ENCODE assay signal across 28 cellular contexts in genomic region chrX:148311544-148311943, GRCh38.
DNase-seq lines count a peak whose midpoint lies in the region; ATAC-seq and TF ChIP-seq lines count a peak whose summit lies in the region.
"Had no signal": no experiment of that assay in that cellular context is flagged by ENCODE, and none has a peak within 500 bp of the region (broad histone marks: within the 10 kb centered on the region; RNA-seq: fewer than 3 reads in every experiment).

No MANE protein-coding gene starts in this region.

- H3K4me2 ChIP-seq in DOHH2 (ENCODE audit: low read length) = peak overlapping the region; percentile 64

- no peaks in the 10 kb centered on the region for H3K79me2 ChIP-seq in DOHH2 (ENCODE audit: control insufficient read depth, low read length)

- H3K9me3 Mint-ChIP-seq in activated naive CD8-positive, alpha-beta T cell (ENCODE audit: low read depth) = no peaks in the 10 kb centered on the region
- H3K9me3 Mint-ChIP-seq in activated naive CD8-positive, alpha-beta T cell treated with anti-CD3 and anti-CD28 coated beads for 36 hours = no peaks in the 10 kb centered on the region
- H3K9me3 Mint-ChIP-seq: activated T-cell treated with anti-CD3 and anti-CD28 coated beads, Interleukin-2, amount 50 U/mL, for 24 hours; naive B cell; WTC11 had no signal

- H3F3A ChIP-seq in DOHH2 (ENCODE audit: control insufficient read depth, insufficient read depth) = no peaks in the 10 kb centered on the region

- DNase-seq in activated naive CD8-positive, alpha-beta T cell treated with anti-CD3 and anti-CD28 coated beads for 36 hours = no peak
- DNase-seq in T-helper 17 cell (no peak), MV-4-11 (lab: John Stamatoyannopoulos, UW) (no peak), cerebellar nuclear complex (lab: John Stamatoyannopoulos, UW) (no peak)
- DNase-seq: activated CD8-positive, alpha-beta memory T cell treated with anti-CD3 and anti-CD28 coated beads for 24 hours; activated T-cell treated with anti-CD3 and anti-CD28 coated beads, Interleukin-2, amount 50 U/mL, for 24 hours; anterior cingulate cortex; Calu3; DMS79; H9; heart right ventricle; KG1; midbrain; naive B cell; NCI-H1436 treated with DMSO at 0.1 percent for 48 hours; NCI-H774; occipital lobe; psoas muscle; SIG-M5; stimulated activated CD8-positive, alpha-beta memory T cell treated with anti-CD3 and anti-CD28 coated beads, Interleukin-4, amount 100 ng/mL, for 48 hours; stomach; thyroid gland had no signal

- H3K27me3 ChIP-seq in DOHH2 (ENCODE audit: control insufficient read depth, low read length) (no peaks in the 10 kb centered on the region), thymus (ENCODE audit: control insufficient read depth, insufficient read depth) (no peaks in the 10 kb centered on the region)
- H3K27me3 ChIP-seq: heart right ventricle, stomach, thyroid gland had no signal

- peak overlapping the region; percentile 49 for H3K4me3 ChIP-seq in DOHH2 (ENCODE audit: low read length)
- H3K4me3 ChIP-seq in thymus (ENCODE audit: low read length) = no peak overlapping the region
- H3K4me3 ChIP-seq: breast epithelium, heart right ventricle, psoas muscle, stomach, thyroid gland had no signal

- H3K9me2 ChIP-seq in DOHH2 (replicated peaks; ENCODE audit: control insufficient read depth, low read length) = no peaks in the 10 kb centered on the region

- no peaks in the 10 kb centered on the region for H3K36me3 Mint-ChIP-seq in activated naive CD8-positive, alpha-beta T cell
- H3K36me3 Mint-ChIP-seq in activated naive CD8-positive, alpha-beta T cell treated with anti-CD3 and anti-CD28 coated beads for 36 hours = peaks cover 5% of the 10 kb centered on the region
- no peaks in the 10 kb centered on the region for H3K36me3 Mint-ChIP-seq in T-helper 17 cell (ENCODE audit: low read depth)
- H3K36me3 Mint-ChIP-seq: naive B cell, WTC11 had no signal

- TF ChIP-seq CTCF in DOHH2 (IDR thresholded peaks at IDR 0.05; ENCODE audit: low read depth, low read length, poor library complexity, severe bottlenecking) = no peak

- no peaks in the 10 kb centered on the region for H3K27me3 Mint-ChIP-seq in activated naive CD8-positive, alpha-beta T cell
- H3K27me3 Mint-ChIP-seq in activated naive CD8-positive, alpha-beta T cell treated with anti-CD3 and anti-CD28 coated beads for 36 hours = no peaks in the 10 kb centered on the region
- H3K27me3 Mint-ChIP-seq in T-helper 17 cell = no peaks in the 10 kb centered on the region

- no peak for ATAC-seq in T-helper 17 cell
- ATAC-seq: heart right ventricle, psoas muscle, sciatic nerve, WTC11 had no signal

- peaks cover 57% of the 10 kb centered on the region for H3K4me1 ChIP-seq in DOHH2 (ENCODE audit: control insufficient read depth, low read length)
- peaks cover 20% of the 10 kb centered on the region for H3K4me1 ChIP-seq in thymus (ENCODE audit: control insufficient read depth, insufficient read depth, low read length)
- H3K4me1 ChIP-seq: breast epithelium, psoas muscle, stomach, thyroid gland had no signal

- H3K4me3 Mint-ChIP-seq in activated naive CD8-positive, alpha-beta T cell = peak overlapping the region; percentile 39
- no peak overlapping the region for H3K4me3 Mint-ChIP-seq in activated naive CD8-positive, alpha-beta T cell treated with anti-CD3 and anti-CD28 coated beads for 36 hours
- H3K4me3 Mint-ChIP-seq in T-helper 17 cell = peak overlapping the region; percentile 49
- H3K4me3 Mint-ChIP-seq: activated T-cell treated with anti-CD3 and anti-CD28 coated beads, Interleukin-2, amount 50 U/mL, for 24 hours; H9; naive B cell; WTC11 had no signal

- H3K27ac ChIP-seq in DOHH2 (ENCODE audit: low read depth, low read length) = peak overlapping the region; percentile 79
- H3K27ac ChIP-seq in thymus (ENCODE audit: low read depth) = peak overlapping the region; percentile 59
- H3K27ac ChIP-seq: breast epithelium, heart right ventricle, psoas muscle, stomach, thyroid gland had no signal

- H4K20me1 ChIP-seq in DOHH2 (ENCODE audit: control insufficient read depth, insufficient read depth, low read depth, low read length) = no peaks in the 10 kb centered on the region

- peaks cover 45% of the 10 kb centered on the region for H3K4me1 Mint-ChIP-seq in activated naive CD8-positive, alpha-beta T cell (ENCODE audit: low read depth)
- H3K4me1 Mint-ChIP-seq in activated naive CD8-positive, alpha-beta T cell treated with anti-CD3 and anti-CD28 coated beads for 36 hours = peaks cover 34% of the 10 kb centered on the region
- H3K4me1 Mint-ChIP-seq in T-helper 17 cell = peaks cover 17% of the 10 kb centered on the region
- H3K4me1 Mint-ChIP-seq: H9 had no signal

- H3K9me3 ChIP-seq in DOHH2 (ENCODE audit: control insufficient read depth, insufficient read depth, low read length) (no peaks in the 10 kb centered on the region), T-helper 17 cell (ENCODE audit: control insufficient read depth, low read length, poor library complexity, severe bottlenecking) (no peaks in the 10 kb centered on the region), thymus (ENCODE audit: control insufficient read depth) (no peaks in the 10 kb centered on the region)
- H3K9me3 ChIP-seq: breast epithelium, heart right ventricle, psoas muscle, stomach, thyroid gland had no signal

- H3K27ac Mint-ChIP-seq in activated naive CD8-positive, alpha-beta T cell = peak overlapping the region; percentile 10
- no peak overlapping the region for H3K27ac Mint-ChIP-seq in activated naive CD8-positive, alpha-beta T cell treated with anti-CD3 and anti-CD28 coated beads for 36 hours
- peak overlapping the region; percentile 22 for H3K27ac Mint-ChIP-seq in T-helper 17 cell
- H3K27ac Mint-ChIP-seq: activated T-cell treated with anti-CD3 and anti-CD28 coated beads, Interleukin-2, amount 50 U/mL, for 24 hours; H9; WTC11 had no signal

- H3K36me3 ChIP-seq in DOHH2 (ENCODE audit: control insufficient read depth, low read length) (no peaks in the 10 kb centered on the region), thymus (ENCODE audit: control insufficient read depth, insufficient read depth) (no peaks in the 10 kb centered on the region)
- H3K36me3 ChIP-seq: breast epithelium, heart right ventricle, stomach, thyroid gland had no signal
